In the genomic region with DNA sequence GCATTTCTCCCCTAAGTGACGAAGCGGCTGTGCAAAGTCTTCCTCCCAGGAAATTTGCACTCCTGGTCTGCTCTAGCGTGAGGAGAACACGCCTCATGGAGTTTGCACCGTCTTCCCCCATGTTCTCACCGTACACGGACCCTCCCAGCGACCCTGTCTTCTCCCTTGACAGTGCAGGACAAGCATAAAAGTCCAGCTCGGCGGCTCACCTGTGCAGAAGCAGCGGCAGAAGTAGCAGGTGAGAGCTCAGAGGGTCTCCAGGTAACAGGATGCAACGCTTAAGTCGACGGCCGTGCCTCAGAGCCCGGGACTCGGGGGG, we compare ENCODE assay signal across 11 cellular contexts. TPM values are rescaled to one million over a fixed set of nuclear protein-coding genes. Genes with fewer than 3 reads are reported as not detected.
DNase-seq lines count a peak whose midpoint lies in the region; ATAC-seq and TF ChIP-seq lines count a peak whose summit lies in the region.
"Had no signal": no experiment of that assay in that cellular context is flagged by ENCODE, and none has a peak within 500 bp of the region (broad histone marks: within the 10 kb centered on the region; RNA-seq: fewer than 3 reads in every experiment).

No MANE protein-coding gene starts in this region.

- no peak for DNase-seq in activated naive CD4-positive, alpha-beta T cell treated with anti-CD3 and anti-CD28 coated beads, Interleukin-2, amount 50 U/mL, for 16 hours
- DNase-seq in Jurkat, Clone E6-1 (ENCODE audit: low read depth, low spot score), result no peak
- DNase-seq in left ventricle myocardium inferior, result no peak
- no peak for DNase-seq in iPS-NIHi11 (ENCODE audit: low spot score)
- DNase-seq: DMS 273 treated with DMSO at 0.1 percent for 48 hours had no signal

- no peak for TF ChIP-seq CTCF in left ventricle myocardium inferior (IDR thresholded peaks at IDR 0.05; ENCODE audit: borderline replicate concordance)

- H3K27me3 ChIP-seq in left ventricle myocardium inferior (ENCODE audit: low read depth), result no peaks in the 10 kb centered on the region
- H3K27me3 ChIP-seq: ovary had no signal

- H3K4me3 Mint-ChIP-seq in activated naive CD4-positive, alpha-beta T cell treated with anti-CD3 and anti-CD28 coated beads, Interleukin-2, amount 50 U/mL, for 24 hours, result peak overlapping the region; percentile 91

- peak overlapping the region; percentile 97 for H3K27ac Mint-ChIP-seq in activated naive CD4-positive, alpha-beta T cell treated with anti-CD3 and anti-CD28 coated beads, Interleukin-2, amount 50 U/mL, for 24 hours

- H3K27me3 Mint-ChIP-seq in activated naive CD4-positive, alpha-beta T cell treated with anti-CD3 and anti-CD28 coated beads, Interleukin-2, amount 50 U/mL, for 24 hours, result no peaks in the 10 kb centered on the region

- WGBS in urinary bladder, result 70% methylated on average over 17 of the region's 17 CpGs

- H3K4me3 ChIP-seq in Jurkat, Clone E6-1 (ENCODE audit: low read length), result peak overlapping the region; percentile 98
- H3K4me3 ChIP-seq in left ventricle myocardium inferior, result peak overlapping the region; percentile 64
- peak overlapping the region; percentile 8 for H3K4me3 ChIP-seq in urinary bladder (ENCODE audit: low read depth, low read length)
- H3K4me3 ChIP-seq: ovary had no signal

- ATAC-seq in HG03521 (IDR thresholded peaks at IDR 0.05; ENCODE audit: unreplicated experiment) (no peak), GM21390 (IDR thresholded peaks at IDR 0.05; ENCODE audit: unreplicated experiment) (no peak)

- no peaks in the 10 kb centered on the region for H3K4me1 ChIP-seq in left ventricle myocardium inferior
- H3K4me1 ChIP-seq in urinary bladder (ENCODE audit: insufficient read depth), result no peaks in the 10 kb centered on the region

- peaks cover 31% of the 10 kb centered on the region for H3K4me1 Mint-ChIP-seq in activated naive CD4-positive, alpha-beta T cell treated with anti-CD3 and anti-CD28 coated beads, Interleukin-2, amount 50 U/mL, for 24 hours

- H3K9me3 Mint-ChIP-seq in activated naive CD4-positive, alpha-beta T cell treated with anti-CD3 and anti-CD28 coated beads, Interleukin-2, amount 50 U/mL, for 24 hours, result no peaks in the 10 kb centered on the region

- intact Hi-C loops in left ventricle myocardium inferior (cut with micrococcal nuclease), result no loop called here

- H3K27ac ChIP-seq in left ventricle myocardium inferior (replicated peaks) (peak overlapping the region; percentile 79), urinary bladder (ENCODE audit: low read depth) (no peak overlapping the region)
- H3K27ac ChIP-seq: SK-N-MC had no signal

- H3K9me3 ChIP-seq in left ventricle myocardium inferior (replicated peaks), result no peaks in the 10 kb centered on the region
- H3K9me3 ChIP-seq: ovary had no signal

- no peaks in the 10 kb centered on the region for H3K36me3 ChIP-seq in left ventricle myocardium inferior
- no peaks in the 10 kb centered on the region for H3K36me3 ChIP-seq in urinary bladder (ENCODE audit: insufficient read depth)
- H3K36me3 ChIP-seq: ovary had no signal

- H3K36me3 Mint-ChIP-seq in activated naive CD4-positive, alpha-beta T cell treated with anti-CD3 and anti-CD28 coated beads, Interleukin-2, amount 50 U/mL, for 24 hours, result peaks cover 3% of the 10 kb centered on the region

RNA-seq across cellular contexts. Expression of a gene that starts 0.3 kb away (rescaled TPM):
- polyA plus RNA-seq in Jurkat, Clone E6-1 (2012; ENCODE audit: insufficient read depth, insufficient read length), result 33.0 TPM
- total RNA-seq in left ventricle myocardium inferior (1.9 TPM), urinary bladder (0.26 TPM)
- polyA plus RNA-seq in urinary bladder, result 2.6 TPM

RNA-seq across cellular contexts. Expression of a gene that starts 54.7 kb away (rescaled TPM):
- polyA plus RNA-seq in Jurkat, Clone E6-1 (2012; ENCODE audit: insufficient read depth, insufficient read length), result 21.1 TPM
- 15.8 TPM for total RNA-seq in left ventricle myocardium inferior
- 19.1 TPM for total RNA-seq in urinary bladder
- polyA plus RNA-seq in urinary bladder, result 39.1 TPM

Comparison
In these comparisons a context has a peak if more than half of its experiments do, and no peak if none do; other contexts are left out.
1. H3K4me3 ChIP-seq: peak in every context shown above with its lines; median percentile 98 in Jurkat, Clone E6-1; 64 in left ventricle myocardium inferior; 8 in urinary bladder.